8 cellular contexts compared by ENCODE assay signal in genomic region chr22:19292262-19293230, GRCh38. TPM values are rescaled to one million over a fixed set of nuclear protein-coding genes. Genes with fewer than 3 reads are reported as not detected.
DNase-seq lines count a peak whose midpoint lies in the region; ATAC-seq and TF ChIP-seq lines count a peak whose summit lies in the region.

No MANE protein-coding gene starts in this region.

- H3K4me1 Mint-ChIP-seq in activated CD8-positive, alpha-beta T cell treated with anti-CD3 and anti-CD28 coated beads, Interleukin-2, amount 10 ng/mL, durations not matched to agents 7 days and 5 days (ENCODE audit: low read depth) = peaks cover 27% of the 10 kb centered on the region

- no peaks in the 10 kb centered on the region for H3K9me3 Mint-ChIP-seq in activated CD8-positive, alpha-beta T cell treated with anti-CD3 and anti-CD28 coated beads, Interleukin-2, amount 10 ng/mL, durations not matched to agents 7 days and 5 days (ENCODE audit: insufficient read depth)

- intact Hi-C loops in heart right ventricle (cut with DNase I) = loop anchor here in 4 of 10 donors (5.0 to 10.0 kb wide), 7 partner anchors 75 to 182 kb away; partner anchors contain the start of genes C22orf39 (in 2 of the 4), HIRA (in 2 of the 4), MRPL40 (in 2 of the 4) and SLC25A1 (in 2 of the 4)

- H3K36me3 ChIP-seq in heart right ventricle = no peaks in the 10 kb centered on the region

- peaks cover 35% of the 10 kb centered on the region for H3K27me3 Mint-ChIP-seq in activated CD8-positive, alpha-beta T cell treated with anti-CD3 and anti-CD28 coated beads, Interleukin-2, amount 10 ng/mL, durations not matched to agents 7 days and 5 days (ENCODE audit: low read depth)

- H3K4me1 ChIP-seq in heart right ventricle = peaks cover 4 to 36% (median 19%) of the 10 kb centered on the region in 9 donors

- POLR2A ChIA-PET in activated CD8-positive, alpha-beta T cell treated with anti-CD3 and anti-CD28 coated beads, Interleukin-2, amount 10 ng/mL, durations not matched to agents 7 days and 5 days (lab: Charles Lee) = no interaction called here

- H3K4me3 ChIP-seq in Jurkat, Clone E6-1 (ENCODE audit: low read length) = peak overlapping the region; percentile 74
- H3K4me3 ChIP-seq in heart right ventricle (peak overlapping the region; percentile 70 to 99 (median 92)), skeletal muscle cell (ENCODE audit: low read depth, low read length) (peak overlapping the region; percentile 69)

- no peak for TF ChIP-seq CTCF in heart right ventricle (IDR thresholded peaks at IDR 0.05)

- H3K27ac Mint-ChIP-seq in activated CD8-positive, alpha-beta T cell treated with anti-CD3 and anti-CD28 coated beads, Interleukin-2, amount 10 ng/mL, durations not matched to agents 7 days and 5 days = peak overlapping the region; percentile 65

- 51 to 66% methylated on average over 32 of the region's 32 CpGs for WGBS in heart right ventricle, 2 donors

- ATAC-seq in activated CD8-positive, alpha-beta T cell treated with anti-CD3 and anti-CD28 coated beads, Interleukin-2, amount 10 ng/mL, durations not matched to agents 7 days and 5 days = peak; percentile 34
- ATAC-seq in heart right ventricle (peak; percentile 9 to 44 (median 30)), HG03457 (IDR thresholded peaks at IDR 0.05; ENCODE audit: unreplicated experiment) (no peak)

- no peaks in the 10 kb centered on the region for H3K27me3 ChIP-seq in heart right ventricle

- H3K36me3 Mint-ChIP-seq in activated CD8-positive, alpha-beta T cell treated with anti-CD3 and anti-CD28 coated beads, Interleukin-2, amount 10 ng/mL, durations not matched to agents 7 days and 5 days (ENCODE audit: low read depth) = no peaks in the 10 kb centered on the region

- DNase-seq in NCI-H2196 (lab: John Stamatoyannopoulos, UW; ENCODE audit: unreplicated experiment) = peak; percentile 56
- no peak for DNase-seq in NCI-H2196 treated with DMSO at 0.1 percent for 48 hours (lab: John Stamatoyannopoulos, UW; ENCODE audit: unreplicated experiment)
- DNase-seq in Jurkat, Clone E6-1 (ENCODE audit: low read depth, low spot score) = no peak
- peak; percentile 36 for DNase-seq in activated CD8-positive, alpha-beta T cell treated with anti-CD3 and anti-CD28 coated beads, Interleukin-2, amount 10 ng/mL, durations not matched to agents 7 days and 5 days
- DNase-seq in heart right ventricle = peak in 1 of 2 donors; percentile 10
- DNase-seq in skeletal muscle cell (ENCODE audit: low read depth) = peak; percentile 74
- DNase-seq in dermis blood vessel endothelial cell = no peak

- CTCF ChIA-PET in activated CD8-positive, alpha-beta T cell treated with anti-CD3 and anti-CD28 coated beads, Interleukin-2, amount 10 ng/mL, durations not matched to agents 7 days and 5 days (lab: Charles Lee) = interaction anchor here (1.9 kb wide), 2 partner anchors 113 to 148 kb away, joined by 5 to 7 read pairs; partner anchors contain the start of gene ESS2

- H3K9me3 ChIP-seq in heart right ventricle = no peaks in the 10 kb centered on the region

- H3K4me3 Mint-ChIP-seq in activated CD8-positive, alpha-beta T cell treated with anti-CD3 and anti-CD28 coated beads, Interleukin-2, amount 10 ng/mL, durations not matched to agents 7 days and 5 days = peak overlapping the region; percentile 85

- peak overlapping the region; percentile 64 to 88 (median 80) for H3K27ac ChIP-seq in heart right ventricle

RNA-seq across cellular contexts. Expression of gene CLTCL1, which starts 1.0 kb away (rescaled TPM):
- polyA plus RNA-seq in Jurkat, Clone E6-1 (2012; ENCODE audit: insufficient read depth, insufficient read length) = 6.1 TPM
- under 1 TPM; 0.44 to 0.58 TPM for total RNA-seq in activated CD8-positive, alpha-beta T cell treated with anti-CD3 and anti-CD28 coated beads, Interleukin-2, amount 10 ng/mL, durations not matched to agents 7 days and 5 days
- total RNA-seq in heart right ventricle = 10 to 100 TPM in 8 of 10 donors, 1 to 10 TPM in 2; 7.1 to 21.9 (median 13.6) TPM
- polyA plus RNA-seq in heart right ventricle = 1 to 10 TPM; 5.4 to 9.9 TPM
- total RNA-seq in dermis blood vessel endothelial cell = 4.2 and 4.9 TPM in 2 replicates

Comparison
In these comparisons a context has a peak if more than half of its experiments do, and no peak if none do; other contexts are left out.
1. DNase-seq: peak in NCI-H2196 (single experiment), activated CD8-positive, alpha-beta T cell treated with anti-CD3 and anti-CD28 coated beads, Interleukin-2, amount 10 ng/mL, durations not matched to agents 7 days and 5 days (single experiment) and skeletal muscle cell (single experiment); none in NCI-H2196 treated with DMSO at 0.1 percent for 48 hours (single experiment), Jurkat, Clone E6-1 (single experiment) and dermis blood vessel endothelial cell (single experiment).
2. Peak in every context shown above with its lines, with median percentiles within 50 percentile points of each other: H3K4me3 ChIP-seq.